Comparison of ENCODE assay signal across 30 cellular contexts in genomic region chr6:18457065-18457817, GRCh38.
DNase-seq lines count a peak whose midpoint lies in the region; ATAC-seq and TF ChIP-seq lines count a peak whose summit lies in the region.
"Had no signal": no experiment of that assay in that cellular context is flagged by ENCODE, and none has a peak within 500 bp of the region (broad histone marks: within the 10 kb centered on the region; RNA-seq: fewer than 3 reads in every experiment).

No MANE protein-coding gene starts in this region.

- no peaks in the 10 kb centered on the region for H4K20me1 ChIP-seq in GM23338 (replicated peaks; ENCODE audit: insufficient read depth)
- no peaks in the 10 kb centered on the region for H4K20me1 ChIP-seq in osteoblast (ENCODE audit: insufficient read depth, low read length)

- H3K27me3 Mint-ChIP-seq in GM23338 (ENCODE audit: insufficient read depth, low read depth, poor library complexity) (peaks cover 1% of the 10 kb centered on the region), chondrocyte (ENCODE audit: low read depth) (no peaks in the 10 kb centered on the region)
- H3K27me3 Mint-ChIP-seq: activated CD4-positive, alpha-beta T cell treated with anti-CD3 and anti-CD28 coated beads, Interleukin-2, amount 10 ng/mL, durations not matched to agents 7 days and 5 days; B cell; CD8-positive, alpha-beta memory T cell; naive B cell had no signal

- no peak overlapping the region for H3K27ac Mint-ChIP-seq in GM23338
- no peak overlapping the region for H3K27ac Mint-ChIP-seq in chondrocyte (ENCODE audit: unreplicated experiment)
- H3K27ac Mint-ChIP-seq: activated CD4-positive, alpha-beta T cell treated with anti-CD3 and anti-CD28 coated beads, Interleukin-2, amount 10 ng/mL, durations not matched to agents 7 days and 5 days; B cell; CD8-positive, alpha-beta memory T cell; mesothelial cell of epicardium had no signal

- TF ChIP-seq CTCF in GM23338 (conservative IDR thresholded peaks at IDR 0.05; ENCODE audit: low read depth in 2 of 2) (no peak), WI38 (IDR thresholded peaks at IDR 0.05; ENCODE audit: low read depth, low read length) (no peak), osteoblast (IDR thresholded peaks at IDR 0.05; ENCODE audit: extremely low read depth, low read depth, low read length) (no peak), chondrocyte (IDR thresholded peaks at IDR 0.05) (no peak)

- DNase-seq in GM23338 (ENCODE audit: low spot score) (peak; percentile 28), fibroblast of peridontal ligament (ENCODE audit: extremely low read depth) (peak; percentile 50), osteoblast (ENCODE audit: insufficient read length, low spot score, missing footprints) (no peak), head of caudate nucleus (no peak), activated T-cell treated with anti-CD3 and anti-CD28 coated beads for 4 hours (no peak), NCI-H2171 (lab: John Stamatoyannopoulos, UW) (no peak), chondrocyte (ENCODE audit: low spot score) (no peak)
- DNase-seq: activated CD4-positive, alpha-beta T cell treated with anti-CD3 and anti-CD28 coated beads, Interleukin-2, amount 10 ng/mL, durations not matched to agents 7 days and 5 days; activated T-cell treated with anti-CD3 and anti-CD28 coated beads, Interleukin-2, amount 50 U/mL, for 48 hours; adrenal gland; CD8-positive, alpha-beta memory T cell; DMS153; effector memory CD4-positive, alpha-beta T cell; H9; KBM-7; left lung; MM.1S; naive B cell; NCI-H1417; NCI-H2081; NCI-H226; NCI-H748 treated with DMSO at 0.1 percent for 48 hours; retina; stimulated activated CD4-positive, alpha-beta T cell treated with anti-CD3 and anti-CD28 coated beads, Interleukin-1b, Interleukin-23, amount 100 ng/mL, for 48 hours; stimulated activated CD8-positive, alpha-beta memory T cell treated with anti-CD3 and anti-CD28 coated beads, Interleukin-4, amount 100 ng/mL, for 48 hours had no signal

- no peak overlapping the region for H3K4me3 Mint-ChIP-seq in GM23338
- no peak overlapping the region for H3K4me3 Mint-ChIP-seq in chondrocyte (ENCODE audit: unreplicated experiment)
- H3K4me3 Mint-ChIP-seq: activated CD4-positive, alpha-beta T cell treated with anti-CD3 and anti-CD28 coated beads, Interleukin-2, amount 10 ng/mL, durations not matched to agents 7 days and 5 days; B cell; CD8-positive, alpha-beta memory T cell; H9; mesothelial cell of epicardium; naive B cell had no signal

- H3K27me3 ChIP-seq in GM23338 (ENCODE audit: insufficient read depth) (no peaks in the 10 kb centered on the region), osteoblast (ENCODE audit: insufficient read depth, low read length) (no peaks in the 10 kb centered on the region)
- H3K27me3 ChIP-seq: adrenal gland, left lung had no signal

- H3K36me3 Mint-ChIP-seq in GM23338 (ENCODE audit: low read depth), result peaks cover 8% of the 10 kb centered on the region; the same call in 2 of the 3 replicates
- H3K36me3 Mint-ChIP-seq in chondrocyte (ENCODE audit: low read depth), result peaks cover 14% of the 10 kb centered on the region

- H3K4me2 ChIP-seq in GM23338, result no peak overlapping the region
- H3K4me2 ChIP-seq in osteoblast (ENCODE audit: insufficient read depth, low read length), result no peak overlapping the region
- H3K4me2 ChIP-seq: smooth muscle cell had no signal

- no peaks in the 10 kb centered on the region; the same call in 1 of the 2 replicates for H3K36me3 ChIP-seq in GM23338 (ENCODE audit: insufficient read depth)
- H3K36me3 ChIP-seq in osteoblast (ENCODE audit: insufficient read depth, low read length), result no peaks in the 10 kb centered on the region
- H3K36me3 ChIP-seq: adrenal gland had no signal

- H2AFZ ChIP-seq in GM23338 (no peak overlapping the region), osteoblast (ENCODE audit: low read length) (peak overlapping the region; percentile 45)

- H3K27ac ChIP-seq in GM23338 (ENCODE audit: low read depth) (peak overlapping the region; percentile 55; the same call in 1 of the 2 replicates), osteoblast (ENCODE audit: low read depth, low read length) (no peak overlapping the region)
- H3K27ac ChIP-seq: adrenal gland, coronary artery, left lung had no signal

- no peaks in the 10 kb centered on the region for H3K9me3 ChIP-seq in osteoblast (ENCODE audit: low read depth, low read length)
- H3K9me3 ChIP-seq: adrenal gland, left lung had no signal

- H3K4me3 ChIP-seq in GM23338 (no peak overlapping the region), WI38 (ENCODE audit: low read depth, low read length) (peak overlapping the region; percentile 6; the same call in 1 of the 2 replicates), osteoblast (ENCODE audit: insufficient read depth, low read length) (no peak overlapping the region)
- H3K4me3 ChIP-seq: adrenal gland, coronary artery, left lung, smooth muscle cell had no signal

- H3K4me1 ChIP-seq in GM23338 (ENCODE audit: insufficient read depth), result no peaks in the 10 kb centered on the region
- no peaks in the 10 kb centered on the region for H3K4me1 ChIP-seq in osteoblast (ENCODE audit: insufficient read depth, low read length)
- H3K4me1 ChIP-seq: adrenal gland, left lung had no signal

- ATAC-seq in GM23338, result peak; percentile 82
- ATAC-seq: left lung had no signal

- no peaks in the 10 kb centered on the region for H3K9me2 ChIP-seq in GM23338 (ENCODE audit: insufficient read depth)

- H3F3A ChIP-seq in GM23338 (replicated peaks; ENCODE audit: low read depth), result no peaks in the 10 kb centered on the region

- H3K79me2 ChIP-seq in GM23338 (replicated peaks; ENCODE audit: insufficient read depth) (no peaks in the 10 kb centered on the region), osteoblast (ENCODE audit: insufficient read depth, low read length) (no peaks in the 10 kb centered on the region)

- intact Hi-C loops in head of caudate nucleus (cut with DNase I), result no loop called here

- H3K4me1 Mint-ChIP-seq in GM23338 (peaks cover 9% of the 10 kb centered on the region), chondrocyte (ENCODE audit: low read depth) (peaks cover 6% of the 10 kb centered on the region)
- H3K4me1 Mint-ChIP-seq: activated CD4-positive, alpha-beta T cell treated with anti-CD3 and anti-CD28 coated beads, Interleukin-2, amount 10 ng/mL, durations not matched to agents 7 days and 5 days; CD8-positive, alpha-beta memory T cell; mesothelial cell of epicardium had no signal

- H3K9me3 Mint-ChIP-seq in GM23338 (no peaks in the 10 kb centered on the region), chondrocyte (ENCODE audit: low read depth) (peaks cover 10% of the 10 kb centered on the region)

TF ChIP-seq in GM23338, 12 proteins besides CTCF, POLR2A, EP300 and RAD21 (continues in another document):
- TF ChIP-seq NANOG (IDR thresholded peaks at IDR 0.05; ENCODE audit: borderline replicate concordance) (no peak), EZH2 (IDR thresholded peaks at IDR 0.05; ENCODE audit: low read depth, unreplicated experiment) (no peak), REST (IDR thresholded peaks at IDR 0.05; ENCODE audit: unreplicated experiment) (no peak), POLR2AphosphoS5 (IDR thresholded peaks at IDR 0.05; ENCODE audit: low read depth) (no peak), EZH2phosphoT487 (IDR thresholded peaks at IDR 0.05; ENCODE audit: unreplicated experiment) (no peak), ETS1 (IDR thresholded peaks at IDR 0.05) (no peak), ZNF114 (CRISPR knock-in tag; IDR thresholded peaks at IDR 0.05) (no peak), CREB1 (CRISPR knock-in tag; IDR thresholded peaks at IDR 0.05; ENCODE audit: low read depth) (no peak), STAT1 (IDR thresholded peaks at IDR 0.05; ENCODE audit: unreplicated experiment) (no peak)

Comparison
In these comparisons a context has a peak if more than half of its experiments do, and no peak if none do; other contexts are left out.
1. DNase-seq: peak in GM23338 (single experiment) and fibroblast of peridontal ligament (single experiment); none in osteoblast (single experiment), head of caudate nucleus (0 of 42), activated T-cell treated with anti-CD3 and anti-CD28 coated beads for 4 hours (single experiment), NCI-H2171 (single experiment) and chondrocyte (single experiment).